In genomic region chr1:11682287-11682771, GRCh38 we compare ENCODE assay signal across 10 cellular contexts. TPM values are rescaled to one million over a fixed set of nuclear protein-coding genes. Genes with fewer than 3 reads are reported as not detected.
DNase-seq lines count a peak whose midpoint lies in the region; ATAC-seq and TF ChIP-seq lines count a peak whose summit lies in the region.
"Had no signal": no experiment of that assay in that cellular context is flagged by ENCODE, and none has a peak within 500 bp of the region (broad histone marks: within the 10 kb centered on the region; RNA-seq: fewer than 3 reads in every experiment).

No MANE protein-coding gene starts in this region.

- H3K4me1 ChIP-seq in HCT116 (ENCODE audit: control insufficient read depth in 1 of 2, insufficient read depth in 2 of 2, low read length in 2 of 2) (peaks cover 15 to 24% of the 10 kb centered on the region in 2 experiments; a peak in 3 of 4 replicates), mesendoderm (ENCODE audit: control insufficient read depth, low read depth, low read length) (peaks cover 9% of the 10 kb centered on the region)

- peak overlapping the region; percentile 97 for H3K4me3 Mint-ChIP-seq in CD4-positive, alpha-beta T cell
- H3K4me3 Mint-ChIP-seq in activated T-helper 17 cell treated with anti-CD3 and anti-CD28 coated beads, Interleukin-2, amount 50 U/mL, for 72 hours: peak overlapping the region; percentile 86

- H3K9ac ChIP-seq in HCT116 (ENCODE audit: low read length): no peak overlapping the region
- peak overlapping the region; percentile 24 for H3K9ac ChIP-seq in mesendoderm (ENCODE audit: low read length)

- peaks cover 4% of the 10 kb centered on the region for H3K27me3 Mint-ChIP-seq in CD4-positive, alpha-beta T cell
- H3K27me3 Mint-ChIP-seq in activated T-helper 17 cell treated with anti-CD3 and anti-CD28 coated beads, Interleukin-2, amount 50 U/mL, for 72 hours: no peaks in the 10 kb centered on the region

- no peak overlapping the region for H2AFZ ChIP-seq in HCT116 (ENCODE audit: low read depth, low read length, poor library complexity, severe bottlenecking)

- no peak for ATAC-seq in CD4-positive, alpha-beta T cell (ENCODE audit: poor library complexity)
- ATAC-seq in HCT116 (no peak), HG03442 (IDR thresholded peaks at IDR 0.05; ENCODE audit: unreplicated experiment) (no peak)
- no peak for ATAC-seq in activated T-helper 17 cell treated with anti-CD3 and anti-CD28 coated beads, Interleukin-2, amount 50 U/mL, for 72 hours (replicated peaks)

- H3K4ac ChIP-seq in mesendoderm (ENCODE audit: low read depth, low read length): no peak overlapping the region

- no CpG with 5 or more reads among the region's 7 CpGs for WGBS in mesendoderm (ENCODE audit: extremely low coverage, insufficient coverage, low lambda C conversion rate)

- no peak overlapping the region for H3K27ac ChIP-seq in CD4-positive, alpha-beta T cell (ENCODE audit: low read depth, low read length)
- H3K27ac ChIP-seq in HCT116 (ENCODE audit: low read depth, low read length) (no peak overlapping the region), mesendoderm (ENCODE audit: low read depth, low read length) (peak overlapping the region; percentile 88)

- no peak overlapping the region for H4K5ac ChIP-seq in mesendoderm (ENCODE audit: low read length)

- H3K9me2 ChIP-seq in HCT116 (ENCODE audit: insufficient read depth): no peaks in the 10 kb centered on the region

- H3K27ac Mint-ChIP-seq in CD4-positive, alpha-beta T cell: peak overlapping the region; percentile 86
- H3K27ac Mint-ChIP-seq in activated T-helper 17 cell treated with anti-CD3 and anti-CD28 coated beads, Interleukin-2, amount 50 U/mL, for 72 hours: no peak overlapping the region

- H4K8ac ChIP-seq in mesendoderm (ENCODE audit: low read depth, low read length): no peak overlapping the region

- H2BK15ac ChIP-seq in mesendoderm (replicated peaks; ENCODE audit: low read depth): no peak overlapping the region

- H3K18ac ChIP-seq in mesendoderm (ENCODE audit: low read length): no peak overlapping the region

- H3K36me3 ChIP-seq in HCT116 (ENCODE audit: control insufficient read depth in 1 of 2, insufficient read depth in 2 of 2, low read length in 2 of 2) (0 out of 4 replicates have a peak, but pooled peaks cover 0 to 3% of the 10 kb centered on the region in 2 experiments), mesendoderm (ENCODE audit: control insufficient read depth, insufficient read depth, low read length) (no peaks in the 10 kb centered on the region)

- H2BK5ac ChIP-seq in mesendoderm (ENCODE audit: low read length): no peak overlapping the region

- no peak for DNase-seq in CD4-positive, alpha-beta T cell
- DNase-seq in HCT116 (ENCODE audit: low read depth, low spot score): no peak
- peak; percentile 66 for DNase-seq in mesendoderm
- DNase-seq in stimulated activated CD4-positive, alpha-beta T cell treated with anti-CD3 and anti-CD28 coated beads, Interleukin-12 subunit alpha, Interleukin-12 subunit beta, amount 100 ng/mL, for 4 hours: no peak
- DNase-seq in cerebellar cortex (ENCODE audit: low spot score): no peak
- no peak for DNase-seq in GF-D8 (lab: John Stamatoyannopoulos, UW)
- DNase-seq: activated CD4-positive, alpha-beta T cell treated with anti-CD3 and anti-CD28 coated beads, Interleukin-2, amount 50 U/mL, for 48 hours; NCI-H2029 had no signal

- no peak for TF ChIP-seq POLR2A in HCT116 (IDR thresholded peaks at IDR 0.05; ENCODE audit: borderline replicate concordance, extremely low read depth, insufficient read depth, insufficient read length)

- peaks cover 6% of the 10 kb centered on the region for H3K36me3 Mint-ChIP-seq in CD4-positive, alpha-beta T cell (ENCODE audit: low read depth)
- peaks cover 10% of the 10 kb centered on the region for H3K36me3 Mint-ChIP-seq in activated T-helper 17 cell treated with anti-CD3 and anti-CD28 coated beads, Interleukin-2, amount 50 U/mL, for 72 hours (ENCODE audit: low read depth)

- POLR2A ChIA-PET in CD4-positive, alpha-beta T cell (lab: Charles Lee): interaction anchor here (0.6 to 3.5 kb wide), 9 partner anchors 8 to 228 kb away, joined by 3 to 42 read pairs (median 6); partner anchors contain the start of genes AGTRAP, CLCN6, DRAXIN and FBXO6
- POLR2A ChIA-PET in HCT116 (lab: Charles Lee): interaction anchor here (1.1 to 2.0 kb wide), 2 partner anchors 9 to 10 kb away, joined by 3 to 14 read pairs; partner anchors contain the start of gene DRAXIN

- no peaks in the 10 kb centered on the region for H3K9me3 Mint-ChIP-seq in CD4-positive, alpha-beta T cell
- H3K9me3 Mint-ChIP-seq in activated T-helper 17 cell treated with anti-CD3 and anti-CD28 coated beads, Interleukin-2, amount 50 U/mL, for 72 hours: no peaks in the 10 kb centered on the region

- TF ChIP-seq CTCF in CD4-positive, alpha-beta T cell (IDR thresholded peaks at IDR 0.05): no peak
- no peak for TF ChIP-seq CTCF in HCT116 (IDR thresholded peaks at IDR 0.05 in 2 of 3, conservative IDR thresholded peaks at IDR 0.05 in 1 of 3; ENCODE audit: borderline replicate concordance in 1 of 3, insufficient read depth in 1 of 3, low read depth in 2 of 3, low read length in 2 of 3)

- intact Hi-C loops in CD4-positive, alpha-beta T cell (cut with DNase I, micrococcal nuclease): loop anchor here in 1 of 2 experiments (5.0 kb wide), 1 partner anchor 50 kb away; no protein-coding TSS in a partner anchor
- intact Hi-C loops in HCT116 (cut with micrococcal nuclease): no loop called here

- no peak overlapping the region; a peak in 1 of 4 replicates for H3K4me3 ChIP-seq in HCT116 (replicated peaks in 1 of 2; ENCODE audit: low read depth in 1 of 2, low read length in 2 of 2)
- H3K4me3 ChIP-seq in mesendoderm (ENCODE audit: low read length): no peak overlapping the region

- RAD21 ChIA-PET in HCT116 (lab: Charles Lee; ENCODE audit: low non-redundant PET in 1 of 2, low total read pairs in 2 of 2, uncharacterized antibody in 2 of 2, unreplicated experiment in 2 of 2): no interaction called here

- peaks cover 22% of the 10 kb centered on the region for H3K4me1 Mint-ChIP-seq in CD4-positive, alpha-beta T cell (ENCODE audit: low read depth)
- no peaks in the 10 kb centered on the region for H3K4me1 Mint-ChIP-seq in activated T-helper 17 cell treated with anti-CD3 and anti-CD28 coated beads, Interleukin-2, amount 50 U/mL, for 72 hours

- no peak overlapping the region for H2AK5ac ChIP-seq in mesendoderm (ENCODE audit: low read length)

- peak overlapping the region; percentile 81 for H3K56ac ChIP-seq in mesendoderm (ENCODE audit: low read length)

- H2BK120ac ChIP-seq in mesendoderm (ENCODE audit: low read depth, low read length): no peak overlapping the region

- BruUV-seq in HCT116 (replicated peaks; lab: Mats Ljungman, UMichigan): no TSS peak

- peaks cover 1% of the 10 kb centered on the region for H3K79me1 ChIP-seq in mesendoderm (ENCODE audit: low read length)

- H3K23ac ChIP-seq in mesendoderm (ENCODE audit: low read length): no peak overlapping the region

- CTCF ChIA-PET in CD4-positive, alpha-beta T cell (lab: Charles Lee): interaction anchor here (1.6 to 3.3 kb wide), 4 partner anchors 18 to 37 kb away, joined by 6 to 16 read pairs (median 13); partner anchors contain the start of gene FBXO6
- CTCF ChIA-PET in HCT116 (lab: Charles Lee): interaction anchor here (1.0 to 2.1 kb wide), 4 partner anchors 8 to 37 kb away, joined by 3 to 9 read pairs (median 4); partner anchors contain the start of gene FBXO6

- peak overlapping the region; percentile 98; the same call in 1 of the 2 replicates for H3K4me2 ChIP-seq in HCT116 (ENCODE audit: low read length)
- H3K4me2 ChIP-seq in mesendoderm (ENCODE audit: low read length): peak overlapping the region; percentile 32

- no peaks in the 10 kb centered on the region for H4K20me1 ChIP-seq in HCT116 (ENCODE audit: insufficient read depth)

- H3K79me2 ChIP-seq in HCT116 (ENCODE audit: insufficient read depth, low read length): peaks cover 11% of the 10 kb centered on the region; the same call in 1 of the 2 replicates
- peaks cover 9% of the 10 kb centered on the region for H3K79me2 ChIP-seq in mesendoderm (ENCODE audit: control insufficient read depth, insufficient read depth, low read length)

- no peaks in the 10 kb centered on the region for H3K9me3 ChIP-seq in CD4-positive, alpha-beta T cell (ENCODE audit: control insufficient read depth, low read length)
- H3K9me3 ChIP-seq in HCT116 (ENCODE audit: control insufficient read depth in 1 of 2, insufficient read depth in 1 of 2, low read depth in 1 of 2, low read length in 2 of 2): no peaks in the 10 kb centered on the region

- no peaks in the 10 kb centered on the region for H3K27me3 ChIP-seq in CD4-positive, alpha-beta T cell (ENCODE audit: control insufficient read depth, insufficient read depth, low read length)
- H3K27me3 ChIP-seq in HCT116 (ENCODE audit: insufficient read depth, low read length): no peaks in the 10 kb centered on the region
- no peaks in the 10 kb centered on the region for H3K27me3 ChIP-seq in mesendoderm (ENCODE audit: insufficient read depth, low read length, poor library complexity)

- TF ChIP-seq RAD21 in HCT116 (IDR thresholded peaks at IDR 0.05; ENCODE audit: low read depth): no peak

RNA-seq across cellular contexts. Expression of gene MAD2L2, which starts 1.4 kb away (rescaled TPM):
- total RNA-seq in CD4-positive, alpha-beta T cell: 10 to 100 TPM; 24.6 to 28.3 TPM
- 93.8 TPM for total RNA-seq in HCT116 (2021; ENCODE audit: unreplicated experiment)
- 153 and 176 TPM in 2 replicates for polyA plus RNA-seq in HCT116 (2012)
- 10 to 100 TPM; 63.1 to 63.3 TPM for total RNA-seq in activated T-helper 17 cell treated with anti-CD3 and anti-CD28 coated beads, Interleukin-2, amount 50 U/mL, for 72 hours
- polyA plus RNA-seq in mesendoderm (2013, experiment 1 of 2): 128 TPM
- polyA plus RNA-seq in mesendoderm (2013, experiment 2 of 2): 136 TPM

RNA-seq across cellular contexts. Expression of gene DRAXIN, which starts 9.2 kb away (rescaled TPM):
- total RNA-seq in CD4-positive, alpha-beta T cell: under 1 TPM; 0.05 to 0.08 TPM
- 0.47 TPM for total RNA-seq in HCT116 (2021; ENCODE audit: unreplicated experiment)
- polyA plus RNA-seq in HCT116 (2012): 0.20 and 0.30 TPM in 2 replicates
- under 1 TPM; 0.04 to 0.13 TPM for total RNA-seq in activated T-helper 17 cell treated with anti-CD3 and anti-CD28 coated beads, Interleukin-2, amount 50 U/mL, for 72 hours
- 5.6 TPM for polyA plus RNA-seq in mesendoderm (2013, experiment 1 of 2)
- polyA plus RNA-seq in mesendoderm (2013, experiment 2 of 2): 5.8 TPM

RNA-seq across cellular contexts. Expression of gene FBXO6, which starts 18.3 kb away (rescaled TPM):
- total RNA-seq in CD4-positive, alpha-beta T cell: 1 to 10 TPM; 1.6 to 1.9 TPM
- 22.8 TPM for total RNA-seq in HCT116 (2021; ENCODE audit: unreplicated experiment)
- polyA plus RNA-seq in HCT116 (2012): 28.7 and 30.6 TPM in 2 replicates
- total RNA-seq in activated T-helper 17 cell treated with anti-CD3 and anti-CD28 coated beads, Interleukin-2, amount 50 U/mL, for 72 hours: 1 to 10 TPM; 2.0 to 6.2 TPM
- 0.55 TPM for polyA plus RNA-seq in mesendoderm (2013, experiment 1 of 2)
- polyA plus RNA-seq in mesendoderm (2013, experiment 2 of 2): 0.50 TPM

RNA-seq across cellular contexts. Expression of gene FBXO44, which starts 27.7 kb away (rescaled TPM):
- total RNA-seq in CD4-positive, alpha-beta T cell: 10 to 100 TPM; 44.9 to 48.4 TPM
- total RNA-seq in HCT116 (2021; ENCODE audit: unreplicated experiment): 60.9 TPM
- polyA plus RNA-seq in HCT116 (2012): 51.1 and 54.2 TPM in 2 replicates
- total RNA-seq in activated T-helper 17 cell treated with anti-CD3 and anti-CD28 coated beads, Interleukin-2, amount 50 U/mL, for 72 hours: 10 to 100 TPM; 13.8 to 21.7 TPM
- 8.0 TPM for polyA plus RNA-seq in mesendoderm (2013, experiment 1 of 2)
- polyA plus RNA-seq in mesendoderm (2013, experiment 2 of 2): 8.6 TPM

RNA-seq across cellular contexts. Expression of gene FBXO2, which starts 28.1 kb away (rescaled TPM):
- 1 to 10 TPM; 3.2 to 3.7 TPM for total RNA-seq in CD4-positive, alpha-beta T cell
- total RNA-seq in HCT116 (2021; ENCODE audit: unreplicated experiment): 81.1 TPM
- polyA plus RNA-seq in HCT116 (2012): 111 and 154 TPM in 2 replicates
- 1 to 10 TPM; 1.3 to 4.0 TPM for total RNA-seq in activated T-helper 17 cell treated with anti-CD3 and anti-CD28 coated beads, Interleukin-2, amount 50 U/mL, for 72 hours
- polyA plus RNA-seq in mesendoderm (2013, experiment 1 of 2): 9.6 TPM
- polyA plus RNA-seq in mesendoderm (2013, experiment 2 of 2): 10.5 TPM
